ENCODE assay signal across 34 cellular contexts in the genomic region with DNA sequence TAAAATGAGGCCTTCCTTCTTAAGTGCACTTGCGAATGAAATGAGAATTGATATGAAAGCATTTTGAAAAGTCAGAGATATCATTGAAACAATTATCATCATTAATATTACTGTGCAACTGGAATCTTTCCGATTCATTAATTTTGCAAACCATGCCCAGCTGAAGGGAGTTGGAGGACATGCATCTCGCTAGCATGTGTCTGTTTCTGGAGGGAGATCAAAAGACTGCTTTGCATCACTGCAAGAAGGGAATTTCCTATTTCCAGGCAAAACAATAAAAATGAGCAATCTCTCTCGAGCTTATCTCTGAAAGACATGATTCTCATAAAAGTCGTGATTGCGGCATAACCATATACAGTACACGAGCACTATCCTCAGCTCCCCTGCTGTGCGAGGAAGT.
"Had no signal": no experiment of that assay in that cellular context is flagged by ENCODE, and none has a peak within 500 bp of the region (broad histone marks: within the 10 kb centered on the region; RNA-seq: fewer than 3 reads in every experiment).

No MANE protein-coding gene starts in this region.

- H3K27me3 Mint-ChIP-seq: activated CD4-positive, alpha-beta T cell treated with anti-CD3 and anti-CD28 coated beads for 36 hours; activated CD4-positive, alpha-beta T cell treated with anti-CD3 and anti-CD28 coated beads, Interleukin-2, amount 10 ng/mL, durations not matched to agents 24 days and 14 days; activated CD8-positive, alpha-beta memory T cell treated with anti-CD3 and anti-CD28 coated beads, Interleukin-2, amount 10 ng/mL, durations not matched to agents 7 days and 5 days; activated naive CD4-positive, alpha-beta T cell treated with anti-CD3 and anti-CD28 coated beads, Interleukin-2, amount 50 U/mL, for 24 hours; activated naive CD8-positive, alpha-beta T cell treated with anti-CD3 and anti-CD28 coated beads, Interleukin-2, amount 10 ng/mL, durations not matched to agents 7 days and 5 days; central memory CD8-positive, alpha-beta T cell; dendritic cell treated with granulocyte-macrophage colony-stimulating factor and Interleukin-4, amounts not matched to agents 40 ng/mL and 50 ng/mL, for 4 days; T-cell; T-helper 17 cell had no signal

- H3K4me1 ChIP-seq: ascending aorta, breast epithelium, foreskin keratinocyte, gastrocnemius medialis, heart right ventricle had no signal

- H3K36me3 Mint-ChIP-seq: activated CD4-positive, alpha-beta memory T cell treated with anti-CD3 and anti-CD28 coated beads for 36 hours; activated CD8-positive, alpha-beta memory T cell treated with anti-CD3 and anti-CD28 coated beads, Interleukin-2, amount 10 ng/mL, durations not matched to agents 7 days and 5 days; activated naive CD4-positive, alpha-beta T cell treated with anti-CD3 and anti-CD28 coated beads, Interleukin-2, amount 50 U/mL, for 24 hours; activated naive CD8-positive, alpha-beta T cell treated with anti-CD3 and anti-CD28 coated beads, Interleukin-2, amount 10 ng/mL, durations not matched to agents 7 days and 5 days; brain; T-cell had no signal

- H3K36me3 ChIP-seq: ascending aorta, breast epithelium, esophagus muscularis mucosa, gastrocnemius medialis, heart right ventricle had no signal

- ATAC-seq: activated CD4-positive, alpha-beta T cell treated with anti-CD3 and anti-CD28 coated beads for 36 hours; activated CD8-positive, alpha-beta memory T cell treated with anti-CD3 and anti-CD28 coated beads, Interleukin-2, amount 10 ng/mL, durations not matched to agents 7 days and 5 days; activated CD8-positive, alpha-beta T cell treated with anti-CD3 and anti-CD28 coated beads, Interleukin-2, amount 10 ng/mL, durations not matched to agents 7 days and 5 days; foreskin keratinocyte; gastrocnemius medialis; heart right ventricle; T-cell; T-helper 17 cell had no signal

- H3K27ac ChIP-seq: ascending aorta, breast epithelium, coronary artery, foreskin keratinocyte, gastrocnemius medialis, heart right ventricle had no signal

- H3K4me3 Mint-ChIP-seq: activated CD4-positive, alpha-beta memory T cell treated with anti-CD3 and anti-CD28 coated beads for 36 hours; activated CD4-positive, alpha-beta T cell treated with anti-CD3 and anti-CD28 coated beads for 36 hours; activated CD4-positive, alpha-beta T cell treated with anti-CD3 and anti-CD28 coated beads, Interleukin-2, amount 10 ng/mL, durations not matched to agents 24 days and 14 days; activated CD8-positive, alpha-beta memory T cell treated with anti-CD3 and anti-CD28 coated beads, Interleukin-2, amount 10 ng/mL, durations not matched to agents 7 days and 5 days; activated CD8-positive, alpha-beta T cell treated with anti-CD3 and anti-CD28 coated beads, Interleukin-2, amount 10 ng/mL, durations not matched to agents 7 days and 5 days; activated naive CD4-positive, alpha-beta T cell treated with anti-CD3 and anti-CD28 coated beads for 36 hours; activated naive CD4-positive, alpha-beta T cell treated with anti-CD3 and anti-CD28 coated beads, Interleukin-2, amount 50 U/mL, for 24 hours; activated naive CD8-positive, alpha-beta T cell treated with anti-CD3 and anti-CD28 coated beads, Interleukin-2, amount 10 ng/mL, durations not matched to agents 7 days and 5 days; activated T-helper 1 cell treated with anti-CD3 and anti-CD28 coated beads, Interleukin-12 subunit alpha, Interleukin-12 subunit beta, Interleukin-2, Interleukin-4 antibody, amounts not matched to agents 30 ng/mL and 10 ng/mL and 1 ng/mL, durations not matched to agents 14 hours and 24 hours and 36 hours; brain; central memory CD8-positive, alpha-beta T cell; dendritic cell treated with granulocyte-macrophage colony-stimulating factor and Interleukin-4, amounts not matched to agents 40 ng/mL and 50 ng/mL, for 4 days; T-cell; T-helper 17 cell; T-helper 2 cell treated with Interferon-gamma antibody and Interleukin-4, amounts not matched to agents 5 μg/mL and 100 μg/mL, for 36 hours had no signal

- H3K9me3 ChIP-seq: ascending aorta, breast epithelium, esophagus muscularis mucosa, gastrocnemius medialis had no signal

- DNase-seq: activated CD4-positive, alpha-beta memory T cell treated with anti-CD3 and anti-CD28 coated beads for 36 hours; activated CD4-positive, alpha-beta T cell treated with anti-CD3 and anti-CD28 coated beads for 36 hours; activated CD4-positive, alpha-beta T cell treated with anti-CD3 and anti-CD28 coated beads, Interleukin-2, amount 10 ng/mL, durations not matched to agents 24 days and 14 days; activated CD4-positive, CD25-positive, alpha-beta regulatory T cell; activated CD4-positive, CD25-positive, alpha-beta regulatory T cell treated with anti-CD3 and anti-CD28 coated beads, Interleukin-2, amount 50 U/mL, for 72 hours; activated CD8-positive, alpha-beta memory T cell treated with anti-CD3 and anti-CD28 coated beads, Interleukin-2, amount 10 ng/mL, durations not matched to agents 7 days and 5 days; activated CD8-positive, alpha-beta memory T cell treated with anti-CD3 and anti-CD28 coated beads, Interleukin-2, amount 50 U/mL, for 4 hours; activated CD8-positive, alpha-beta T cell treated with anti-CD3 and anti-CD28 coated beads, Interleukin-2, amount 10 ng/mL, durations not matched to agents 7 days and 5 days; activated effector memory CD4-positive, alpha-beta T cell treated with anti-CD3 and anti-CD28 coated beads, Interleukin-2, amount 50 U/mL, for 16 hours; activated naive CD4-positive, alpha-beta T cell treated with anti-CD3 and anti-CD28 coated beads for 36 hours; activated naive CD8-positive, alpha-beta T cell treated with anti-CD3 and anti-CD28 coated beads, Interleukin-2, amount 10 ng/mL, durations not matched to agents 7 days and 5 days; activated T-cell treated with anti-CD3 and anti-CD28 coated beads, Interleukin-2, amount 50 U/mL, for 1 hour; activated T-cell treated with anti-CD3 and anti-CD28 coated beads, Interleukin-2, amount 50 U/mL, for 48 hours; effector memory CD4-positive, alpha-beta T cell; erythroblast; foreskin keratinocyte; gastrocnemius medialis; glutamatergic neuron; heart right ventricle; SW 1271; T-cell; T-helper 17 cell had no signal

- H3K9me3 Mint-ChIP-seq: activated CD4-positive, alpha-beta memory T cell treated with anti-CD3 and anti-CD28 coated beads for 36 hours; activated CD4-positive, alpha-beta T cell treated with anti-CD3 and anti-CD28 coated beads, Interleukin-2, amount 10 ng/mL, durations not matched to agents 24 days and 14 days; activated naive CD4-positive, alpha-beta T cell treated with anti-CD3 and anti-CD28 coated beads for 36 hours; activated naive CD4-positive, alpha-beta T cell treated with anti-CD3 and anti-CD28 coated beads, Interleukin-2, amount 50 U/mL, for 24 hours; activated naive CD8-positive, alpha-beta T cell treated with anti-CD3 and anti-CD28 coated beads, Interleukin-2, amount 10 ng/mL, durations not matched to agents 7 days and 5 days had no signal

- H3K4me3 ChIP-seq: ascending aorta, breast epithelium, coronary artery, dorsolateral prefrontal cortex, esophagus muscularis mucosa, gastrocnemius medialis, heart right ventricle had no signal

- H3K4me1 Mint-ChIP-seq: activated CD4-positive, alpha-beta T cell treated with anti-CD3 and anti-CD28 coated beads for 36 hours; activated CD4-positive, alpha-beta T cell treated with anti-CD3 and anti-CD28 coated beads, Interleukin-2, amount 10 ng/mL, durations not matched to agents 24 days and 14 days; activated CD8-positive, alpha-beta memory T cell treated with anti-CD3 and anti-CD28 coated beads, Interleukin-2, amount 10 ng/mL, durations not matched to agents 7 days and 5 days; activated naive CD4-positive, alpha-beta T cell treated with anti-CD3 and anti-CD28 coated beads, Interleukin-2, amount 50 U/mL, for 24 hours; activated naive CD8-positive, alpha-beta T cell treated with anti-CD3 and anti-CD28 coated beads, Interleukin-2, amount 10 ng/mL, durations not matched to agents 7 days and 5 days; brain; central memory CD8-positive, alpha-beta T cell; T-cell; T-helper 17 cell had no signal

- H3K27ac Mint-ChIP-seq: activated CD4-positive, alpha-beta memory T cell treated with anti-CD3 and anti-CD28 coated beads for 36 hours; activated CD4-positive, alpha-beta T cell treated with anti-CD3 and anti-CD28 coated beads for 36 hours; activated CD4-positive, alpha-beta T cell treated with anti-CD3 and anti-CD28 coated beads, Interleukin-2, amount 10 ng/mL, durations not matched to agents 24 days and 14 days; activated CD8-positive, alpha-beta memory T cell treated with anti-CD3 and anti-CD28 coated beads, Interleukin-2, amount 10 ng/mL, durations not matched to agents 7 days and 5 days; activated CD8-positive, alpha-beta T cell treated with anti-CD3 and anti-CD28 coated beads, Interleukin-2, amount 10 ng/mL, durations not matched to agents 7 days and 5 days; activated naive CD4-positive, alpha-beta T cell treated with anti-CD3 and anti-CD28 coated beads for 36 hours; activated naive CD4-positive, alpha-beta T cell treated with anti-CD3 and anti-CD28 coated beads, Interleukin-2, amount 50 U/mL, for 24 hours; activated naive CD8-positive, alpha-beta T cell treated with anti-CD3 and anti-CD28 coated beads, Interleukin-2, amount 10 ng/mL, durations not matched to agents 7 days and 5 days; activated T-helper 1 cell treated with anti-CD3 and anti-CD28 coated beads, Interleukin-12 subunit alpha, Interleukin-12 subunit beta, Interleukin-2, Interleukin-4 antibody, amounts not matched to agents 30 ng/mL and 10 ng/mL and 1 ng/mL, durations not matched to agents 14 hours and 24 hours and 36 hours; activated T-helper 2 cell treated with anti-CD3 and anti-CD28 coated beads, Interferon-gamma antibody, Interleukin-2, Interleukin-4, amounts not matched to agents 10 μg/mL and 5 μg/mL and 100 μg/mL, durations not matched to agents 14 hours and 24 hours and 36 hours; brain; dendritic cell treated with granulocyte-macrophage colony-stimulating factor and Interleukin-4, amounts not matched to agents 40 ng/mL and 50 ng/mL, for 4 days; T-cell; T-helper 17 cell; T-helper 2 cell treated with Interferon-gamma antibody and Interleukin-4, amounts not matched to agents 5 μg/mL and 100 μg/mL, for 36 hours had no signal

- H3K27me3 ChIP-seq: ascending aorta, breast epithelium, esophagus muscularis mucosa, foreskin keratinocyte, gastrocnemius medialis had no signal
